Comparison of ENCODE assay signal across 13 cellular contexts in the genomic region with DNA sequence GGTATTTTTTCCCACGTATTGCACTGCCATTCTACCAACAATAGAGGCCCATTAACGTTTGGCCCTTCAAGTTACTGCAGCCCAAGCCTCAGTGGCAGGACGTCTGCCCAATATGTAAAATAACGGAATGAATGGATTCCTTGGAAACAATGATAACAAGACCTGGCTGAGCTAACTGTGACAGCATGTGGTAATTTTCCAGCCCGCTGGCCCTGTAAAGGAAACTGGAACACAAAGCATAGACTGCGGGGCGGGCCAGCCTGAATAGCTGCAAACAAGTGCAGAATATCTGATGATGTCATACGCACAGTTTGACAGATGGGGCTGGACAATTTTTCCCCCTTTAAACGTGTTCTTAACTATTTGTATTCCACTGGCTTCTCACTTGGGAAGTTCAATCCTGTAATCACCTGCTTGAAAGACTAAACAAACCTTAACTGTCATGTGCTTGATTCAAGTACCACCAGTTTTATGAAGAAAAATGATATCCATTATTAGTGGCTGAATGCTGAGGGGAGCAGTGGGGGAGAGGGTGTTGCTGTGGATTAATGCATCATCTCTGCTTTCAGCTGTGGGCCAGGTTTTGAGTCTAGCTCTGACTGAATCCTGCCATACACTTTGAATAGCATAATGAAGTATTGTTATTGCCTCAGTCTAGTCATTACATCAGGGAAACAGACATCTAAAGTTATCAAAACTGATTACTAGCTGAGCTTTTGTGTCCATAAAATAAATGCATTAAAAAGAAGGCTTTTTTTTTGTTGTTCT.
A peak's percentile ranks its signal among the peaks of the same experiment; 100 is the strongest.
DNase-seq lines count a peak whose midpoint lies in the region; ATAC-seq and TF ChIP-seq lines count a peak whose summit lies in the region.
"Had no signal": no experiment of that assay in that cellular context is flagged by ENCODE, and none has a peak within 500 bp of the region (broad histone marks: within the 10 kb centered on the region; RNA-seq: fewer than 3 reads in every experiment).

No MANE protein-coding gene starts in this region.

- TF ChIP-seq CTCF in glutamatergic neuron (IDR thresholded peaks at IDR 0.05; ENCODE audit: partially characterized antibody, unreplicated experiment) = no peak
- no peak for TF ChIP-seq CTCF in GM10266 (IDR thresholded peaks at IDR 0.05; ENCODE audit: control insufficient read depth, insufficient read depth, low read depth, missing control alignments)

- no peaks in the 10 kb centered on the region for H3K27me3 ChIP-seq in HUES6 (ENCODE audit: control insufficient read depth, insufficient read depth, low read length)
- peaks cover 12% of the 10 kb centered on the region for H3K27me3 ChIP-seq in neuron (ENCODE audit: insufficient read depth, low read length)
- H3K27me3 ChIP-seq: colonic mucosa, neutrophil, tibial nerve had no signal

- H3K36me3 ChIP-seq in HUES6 (ENCODE audit: control insufficient read depth, insufficient read depth, low read length) (no peaks in the 10 kb centered on the region), neuron (ENCODE audit: insufficient read depth, low read length) (no peaks in the 10 kb centered on the region)
- H3K36me3 ChIP-seq: colonic mucosa, neutrophil, tibial nerve had no signal

- DNase-seq in NCI-H69 (lab: John Stamatoyannopoulos, UW) = peak; percentile 99
- DNase-seq in glutamatergic neuron = peak; percentile 54
- no peak for DNase-seq in GM10266 (ENCODE audit: extremely low spot score)
- no peak for DNase-seq in stimulated activated effector memory CD8-positive, alpha-beta T cell treated with anti-CD3 and anti-CD28 coated beads, Interleukin-12 subunit alpha, Interleukin-12 subunit beta, amount 100 ng/mL, for 72 hours (ENCODE audit: low spot score in 2 of 2)
- DNase-seq in HT-29 (ENCODE audit: low spot score) = no peak
- DNase-seq: Caco-2, colonic mucosa, MM.1S had no signal

- H3K27me3 Mint-ChIP-seq in glutamatergic neuron (ENCODE audit: unreplicated experiment) = no peaks in the 10 kb centered on the region

- no peak overlapping the region for H3K4me3 Mint-ChIP-seq in glutamatergic neuron (ENCODE audit: unreplicated experiment)
- H3K4me3 Mint-ChIP-seq in stimulated activated effector memory CD8-positive, alpha-beta T cell treated with anti-CD3 and anti-CD28 coated beads, Interleukin-12 subunit alpha, Interleukin-12 subunit beta, amount 100 ng/mL, for 72 hours = no peak overlapping the region

- peaks cover 13% of the 10 kb centered on the region for H3K4me1 Mint-ChIP-seq in glutamatergic neuron (ENCODE audit: low read depth, unreplicated experiment)
- H3K4me1 Mint-ChIP-seq in stimulated activated effector memory CD8-positive, alpha-beta T cell treated with anti-CD3 and anti-CD28 coated beads, Interleukin-12 subunit alpha, Interleukin-12 subunit beta, amount 100 ng/mL, for 72 hours = no peaks in the 10 kb centered on the region

- peaks cover 21% of the 10 kb centered on the region for H3K4me1 ChIP-seq in HUES6 (ENCODE audit: control insufficient read depth, insufficient read depth, low read length)
- H3K4me1 ChIP-seq in neuron (ENCODE audit: insufficient read depth, low read length) = peaks cover 44% of the 10 kb centered on the region
- H3K4me1 ChIP-seq: Caco-2, colonic mucosa, tibial nerve had no signal

- H3K9me3 Mint-ChIP-seq in glutamatergic neuron (ENCODE audit: unreplicated experiment) = no peaks in the 10 kb centered on the region
- H3K9me3 Mint-ChIP-seq in stimulated activated effector memory CD8-positive, alpha-beta T cell treated with anti-CD3 and anti-CD28 coated beads, Interleukin-12 subunit alpha, Interleukin-12 subunit beta, amount 100 ng/mL, for 72 hours = no peaks in the 10 kb centered on the region

- no peaks in the 10 kb centered on the region for H3K9me3 ChIP-seq in HUES6 (ENCODE audit: control insufficient read depth, insufficient read depth, low read depth, low read length)
- H3K9me3 ChIP-seq in neuron (ENCODE audit: low read length) = no peaks in the 10 kb centered on the region
- H3K9me3 ChIP-seq: Caco-2, colonic mucosa, neutrophil, tibial nerve had no signal

- H3K4me3 ChIP-seq in HUES6 (ENCODE audit: low read depth, low read length) = no peak overlapping the region
- H3K4me3 ChIP-seq in neuron (ENCODE audit: low read length) = peak overlapping the region; percentile 5
- H3K4me3 ChIP-seq: colonic mucosa, tibial nerve had no signal

- H3K27ac Mint-ChIP-seq in glutamatergic neuron (ENCODE audit: unreplicated experiment) = peak overlapping the region; percentile 56
- no peak overlapping the region for H3K27ac Mint-ChIP-seq in stimulated activated effector memory CD8-positive, alpha-beta T cell treated with anti-CD3 and anti-CD28 coated beads, Interleukin-12 subunit alpha, Interleukin-12 subunit beta, amount 100 ng/mL, for 72 hours

- H2AFZ ChIP-seq in neuron (ENCODE audit: low read depth, low read length) = no peak overlapping the region

- H3K36me3 Mint-ChIP-seq in glutamatergic neuron (ENCODE audit: unreplicated experiment) = no peaks in the 10 kb centered on the region
- no peaks in the 10 kb centered on the region for H3K36me3 Mint-ChIP-seq in stimulated activated effector memory CD8-positive, alpha-beta T cell treated with anti-CD3 and anti-CD28 coated beads, Interleukin-12 subunit alpha, Interleukin-12 subunit beta, amount 100 ng/mL, for 72 hours

- ATAC-seq in stimulated activated effector memory CD8-positive, alpha-beta T cell treated with anti-CD3 and anti-CD28 coated beads, Interleukin-12 subunit alpha, Interleukin-12 subunit beta, amount 100 ng/mL, for 72 hours = no peak
- no peak for ATAC-seq in GM18868 (IDR thresholded peaks at IDR 0.05; ENCODE audit: unreplicated experiment)

- no peak overlapping the region for H3K9ac ChIP-seq in HUES6 (ENCODE audit: low read length)

- H3K27ac ChIP-seq in HUES6 (ENCODE audit: low read depth, low read length) = 0 out of 2 replicates have a peak overlapping the region, but pooled peaks have one; percentile 41
- H3K27ac ChIP-seq: colonic mucosa, neutrophil, tibial nerve had no signal

Comparison
In these comparisons a context has a peak if more than half of its experiments do, and no peak if none do; other contexts are left out.
1. DNase-seq: peak in NCI-H69 (single experiment) and glutamatergic neuron (single experiment); none in GM10266 (single experiment), stimulated activated effector memory CD8-positive, alpha-beta T cell treated with anti-CD3 and anti-CD28 coated beads, Interleukin-12 subunit alpha, Interleukin-12 subunit beta, amount 100 ng/mL, for 72 hours (0 of 2) and HT-29 (single experiment).